29 cellular contexts compared by ENCODE assay signal in genomic region chr4:97027989-97028388, GRCh38.
"Had no signal": no experiment of that assay in that cellular context is flagged by ENCODE, and none has a peak within 500 bp of the region (broad histone marks: within the 10 kb centered on the region; RNA-seq: fewer than 3 reads in every experiment).

No MANE protein-coding gene starts in this region.

- H3K27me3 ChIP-seq: ascending aorta, cardiac muscle cell had no signal

- H3K4me1 Mint-ChIP-seq: activated naive CD8-positive, alpha-beta T cell treated with anti-CD3 and anti-CD28 coated beads for 36 hours; activated T-helper 17 cell treated with anti-CD3 and anti-CD28 coated beads, Interleukin-2, amount 50 U/mL, for 72 hours; central memory CD8-positive, alpha-beta T cell had no signal

- H3K9me3 ChIP-seq: ascending aorta, SJCRH30 had no signal

- H3K4me1 ChIP-seq: ascending aorta had no signal

- ATAC-seq: activated CD8-positive, alpha-beta T cell treated with anti-CD3 and anti-CD28 coated beads for 36 hours; activated T-cell treated with anti-CD3 and anti-CD28 coated beads, Interleukin-2, amount 50 U/mL, for 72 hours; activated T-helper 17 cell treated with anti-CD3 and anti-CD28 coated beads, Interleukin-2, amount 50 U/mL, for 72 hours; K562; Panc1 had no signal

- H3K27me3 Mint-ChIP-seq: activated CD8-positive, alpha-beta T cell treated with anti-CD3 and anti-CD28 coated beads for 36 hours; activated naive CD8-positive, alpha-beta T cell treated with anti-CD3 and anti-CD28 coated beads for 36 hours; activated T-helper 17 cell treated with anti-CD3 and anti-CD28 coated beads, Interleukin-2, amount 50 U/mL, for 72 hours; central memory CD8-positive, alpha-beta T cell had no signal

- H3K27ac Mint-ChIP-seq: activated CD8-positive, alpha-beta T cell treated with anti-CD3 and anti-CD28 coated beads for 36 hours; activated naive CD8-positive, alpha-beta T cell treated with anti-CD3 and anti-CD28 coated beads for 36 hours; activated T-cell treated with anti-CD3 and anti-CD28 coated beads, Interleukin-2, amount 50 U/mL, for 72 hours; activated T-helper 17 cell treated with anti-CD3 and anti-CD28 coated beads, Interleukin-2, amount 50 U/mL, for 72 hours had no signal

- H3K4me3 Mint-ChIP-seq: activated CD8-positive, alpha-beta T cell treated with anti-CD3 and anti-CD28 coated beads for 36 hours; activated naive CD8-positive, alpha-beta T cell treated with anti-CD3 and anti-CD28 coated beads for 36 hours; activated T-cell treated with anti-CD3 and anti-CD28 coated beads, Interleukin-2, amount 50 U/mL, for 72 hours; activated T-helper 17 cell treated with anti-CD3 and anti-CD28 coated beads, Interleukin-2, amount 50 U/mL, for 72 hours; central memory CD8-positive, alpha-beta T cell had no signal

- H3K4me3 ChIP-seq: ascending aorta, cardiac muscle cell, K562, SJCRH30, SK-N-MC had no signal

- DNase-seq: activated CD4-positive, alpha-beta T cell treated with anti-CD3 and anti-CD28 coated beads for 1 hour; activated CD4-positive, alpha-beta T cell treated with anti-CD3 and anti-CD28 coated beads for 48 hours; activated CD4-positive, CD25-positive, alpha-beta regulatory T cell; activated CD8-positive, alpha-beta T cell treated with anti-CD3 and anti-CD28 coated beads for 36 hours; activated effector memory CD4-positive, alpha-beta T cell treated with anti-CD3 and anti-CD28 coated beads, Interleukin-2, amount 50 U/mL, for 16 hours; activated naive CD4-positive, alpha-beta T cell; activated naive CD4-positive, alpha-beta T cell treated with anti-CD3 and anti-CD28 coated beads, Interleukin-2, amount 50 U/mL, for 16 hours; activated naive CD8-positive, alpha-beta T cell treated with anti-CD3 and anti-CD28 coated beads for 36 hours; activated T-cell treated with anti-CD3 and anti-CD28 coated beads, Interleukin-2, amount 50 U/mL, for 1 hour; activated T-cell treated with anti-CD3 and anti-CD28 coated beads, Interleukin-2, amount 50 U/mL, for 72 hours; amniotic stem cell; NCI-H1105; NCI-H1417 treated with DMSO at 0.1 percent for 48 hours; NCI-H187 treated with DMSO at 0.1 percent for 48 hours; NCI-H2081; NCI-H226; NCI-H524; NCI-H82; SHP77; SJCRH30; T1000; WERI-Rb-1 had no signal

- H3K27ac ChIP-seq: ascending aorta, cardiac muscle cell, SJCRH30, SK-N-MC, WERI-Rb-1 had no signal

- H3K36me3 ChIP-seq: ascending aorta, cardiac muscle cell, SJCRH30, WERI-Rb-1 had no signal

- H3K36me3 Mint-ChIP-seq: activated naive CD8-positive, alpha-beta T cell treated with anti-CD3 and anti-CD28 coated beads for 36 hours had no signal
